Comparison of ENCODE assay signal across 24 cellular contexts in the genomic region with DNA sequence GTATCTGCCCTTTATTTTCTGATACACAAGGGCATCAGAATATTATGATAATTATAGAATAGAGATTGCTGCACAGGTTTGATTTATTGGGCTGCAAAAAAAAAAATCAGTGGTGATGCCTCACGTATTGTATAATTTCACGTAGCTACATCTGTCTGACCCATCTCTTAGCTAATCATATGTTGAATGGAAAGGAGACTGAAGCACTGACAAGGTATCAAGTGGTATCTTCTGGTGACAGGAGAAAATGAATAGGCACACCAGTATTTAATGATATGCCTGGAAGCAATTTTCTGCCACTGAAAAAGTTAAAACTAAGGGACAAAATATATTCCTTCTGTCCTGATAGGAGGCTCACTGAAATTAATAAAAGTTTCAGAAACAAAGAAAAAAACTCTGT.
"Had no signal": no experiment of that assay in that cellular context is flagged by ENCODE, and none has a peak within 500 bp of the region (broad histone marks: within the 10 kb centered on the region; RNA-seq: fewer than 3 reads in every experiment).

No MANE protein-coding gene starts in this region.

- H3K27me3 Mint-ChIP-seq: naive thymus-derived CD4-positive, alpha-beta T cell; natural killer cell treated with Interleukin-12 subunit alpha and Interleukin-12 subunit beta and Interleukin-15 and Interleukin-18, amount 100 ng/mL, for 72 hours; stimulated activated memory B cell treated with anti-CD40 and anti-IgM and Interleukin-4, amounts not matched to agents 10 μg/mL and 1 μg/mL and 100 μg/mL, for 72 hours; stimulated activated naive CD8-positive, alpha-beta T cell treated with anti-CD3 and anti-CD28 coated beads, Interleukin-15, amount 100 ng/mL, for 72 hours; type B pancreatic cell had no signal

- H3K9me3 Mint-ChIP-seq: stimulated activated naive CD8-positive, alpha-beta T cell treated with anti-CD3 and anti-CD28 coated beads, Interleukin-15, amount 100 ng/mL, for 72 hours; type B pancreatic cell had no signal

- DNase-seq: islet precursor cell; left ventricle myocardium inferior; midbrain; mucosa of descending colon; naive thymus-derived CD4-positive, alpha-beta T cell; nucleus accumbens; pancreas; posterior cingulate gyrus; retina; right cardiac atrium; sigmoid colon; small intestine; spleen; stimulated activated CD4-positive, alpha-beta T cell treated with anti-CD3 and anti-CD28 coated beads, Interleukin-2, amount 100 ng/mL, for 48 hours; stimulated activated CD4-positive, alpha-beta T cell treated with anti-CD3 and anti-CD28 coated beads, Interleukin-4, amount 100 ng/mL, for 4 hours; stimulated activated CD8-positive, alpha-beta memory T cell treated with anti-CD3 and anti-CD28 coated beads, Interleukin-4, amount 100 ng/mL, for 48 hours; stimulated activated naive CD4-positive, alpha-beta T cell treated with Interleukin-2 at 50 U/mL for 16 hours; stimulated activated naive CD8-positive, alpha-beta T cell treated with anti-CD3 and anti-CD28 coated beads, Interleukin-15, amount 100 ng/mL, for 72 hours; substantia nigra; uterus had no signal

- ATAC-seq: mucosa of descending colon; naive thymus-derived CD4-positive, alpha-beta T cell; natural killer cell treated with Interleukin-12 subunit alpha and Interleukin-12 subunit beta and Interleukin-15 and Interleukin-18, amount 100 ng/mL, for 72 hours; pancreas; right cardiac atrium; stimulated activated memory B cell treated with anti-CD40 and anti-IgM and Interleukin-4, amounts not matched to agents 10 μg/mL and 1 μg/mL and 100 μg/mL, for 72 hours; stimulated activated naive CD8-positive, alpha-beta T cell treated with anti-CD3 and anti-CD28 coated beads, Interleukin-15, amount 100 ng/mL, for 72 hours had no signal

- H3K36me3 Mint-ChIP-seq: naive thymus-derived CD4-positive, alpha-beta T cell; natural killer cell treated with Interleukin-12 subunit alpha and Interleukin-12 subunit beta and Interleukin-15 and Interleukin-18, amount 100 ng/mL, for 72 hours; stimulated activated memory B cell treated with anti-CD40 and anti-IgM and Interleukin-4, amounts not matched to agents 10 μg/mL and 1 μg/mL and 100 μg/mL, for 72 hours; type B pancreatic cell had no signal

- H3K4me3 Mint-ChIP-seq: naive thymus-derived CD4-positive, alpha-beta T cell; natural killer cell treated with Interleukin-12 subunit alpha and Interleukin-12 subunit beta and Interleukin-15 and Interleukin-18, amount 100 ng/mL, for 72 hours; neural crest cell; stimulated activated memory B cell treated with anti-CD40 and anti-IgM and Interleukin-4, amounts not matched to agents 10 μg/mL and 1 μg/mL and 100 μg/mL, for 72 hours; stimulated activated naive CD8-positive, alpha-beta T cell treated with anti-CD3 and anti-CD28 coated beads, Interleukin-15, amount 100 ng/mL, for 72 hours; type B pancreatic cell had no signal

- H3K4me1 Mint-ChIP-seq: naive thymus-derived CD4-positive, alpha-beta T cell; neural crest cell; stimulated activated memory B cell treated with anti-CD40 and anti-IgM and Interleukin-4, amounts not matched to agents 10 μg/mL and 1 μg/mL and 100 μg/mL, for 72 hours; stimulated activated naive CD8-positive, alpha-beta T cell treated with anti-CD3 and anti-CD28 coated beads, Interleukin-15, amount 100 ng/mL, for 72 hours had no signal
